ENCODE assay signal across 26 cellular contexts in genomic region chr2:25127631-25128030, GRCh38. TPM values are rescaled to one million over a fixed set of nuclear protein-coding genes. Genes with fewer than 3 reads are reported as not detected.
DNase-seq lines count a peak whose midpoint lies in the region; ATAC-seq and TF ChIP-seq lines count a peak whose summit lies in the region.
"Had no signal": no experiment of that assay in that cellular context is flagged by ENCODE, and none has a peak within 500 bp of the region (broad histone marks: within the 10 kb centered on the region; RNA-seq: fewer than 3 reads in every experiment).

No MANE protein-coding gene starts in this region.

- WGBS in GM23248 (ENCODE audit: low coverage in 1 of 2, low lambda C conversion rate in 2 of 2, missing lambda C conversion rate in 2 of 2), 2 experiments, result 28 to 32% methylated on average over 5 of the region's 5 CpGs
- no CpG with 5 or more reads among the region's 5 CpGs for WGBS in neuronal stem cell (ENCODE audit: extremely low coverage in 2 of 2, insufficient read length in 2 of 2, insufficient replicate concordance in 1 of 2), 2 donors

- H3K23ac ChIP-seq in neuronal stem cell (ENCODE audit: low read depth, low read length, poor library complexity), result no peak overlapping the region

- no peak overlapping the region for H2BK120ac ChIP-seq in neuronal stem cell (ENCODE audit: low read depth, low read length)

- H3K36me3 ChIP-seq in GM23248 (ENCODE audit: low read depth) (no peaks in the 10 kb centered on the region), neuronal stem cell (replicated peaks in 1 of 2; ENCODE audit: control insufficient read depth in 2 of 2, insufficient read depth in 2 of 2, low read length in 2 of 2) (peaks cover 17 to 30% of the 10 kb centered on the region in 2 donors)
- H3K36me3 ChIP-seq: adrenal gland, HAP-1, lower lobe of right lung, neural progenitor cell, tibial artery had no signal

- POLR2A ChIA-PET in AG04450 (lab: Yijun Ruan, JAX), result interaction anchor here (1.0 kb wide), 1 partner anchor 152 kb away, joined by 3 read pairs; no protein-coding TSS in a partner anchor

- H4K91ac ChIP-seq in neuronal stem cell (ENCODE audit: low read depth, low read length, poor library complexity), result no peak overlapping the region

- H3K4ac ChIP-seq in neuronal stem cell (ENCODE audit: low read length), result no peak overlapping the region

- H3K27ac ChIP-seq in AG04450 (ENCODE audit: low read depth, low read length) (peak overlapping the region; percentile 21), GM23248 (no peak overlapping the region), dorsolateral prefrontal cortex (peak overlapping the region in 38 of 59 donors; percentile 1 to 81 (median 33)), neuronal stem cell (replicated peaks; ENCODE audit: low read length) (peak overlapping the region; percentile 28)
- H3K27ac ChIP-seq: adrenal gland, C4-2B, lower lobe of right lung, neural progenitor cell, tibial artery had no signal

- H2AFZ ChIP-seq in GM23248, result 0 out of 2 replicates have a peak overlapping the region, but pooled peaks have one; percentile 6
- no peak overlapping the region for H2AFZ ChIP-seq in neuronal stem cell (ENCODE audit: low read length)
- H2AFZ ChIP-seq: neural progenitor cell had no signal

- H3F3A ChIP-seq in GM23248 (ENCODE audit: insufficient read depth), result no peaks in the 10 kb centered on the region

- no peaks in the 10 kb centered on the region for H4K20me1 ChIP-seq in GM23248 (ENCODE audit: insufficient read depth)

- H3K9me3 ChIP-seq in AG04450 (ENCODE audit: control insufficient read depth, insufficient read depth, low read length) (no peaks in the 10 kb centered on the region; the same call in 1 of the 2 replicates), GM23248 (ENCODE audit: low read depth) (no peaks in the 10 kb centered on the region), neuronal stem cell (replicated peaks in 1 of 2; ENCODE audit: control insufficient read depth in 2 of 2, insufficient read depth in 1 of 2, low read depth in 1 of 2, low read length in 2 of 2) (no peaks in the 10 kb centered on the region)
- H3K9me3 ChIP-seq: adrenal gland, HAP-1, lower lobe of right lung, tibial artery had no signal

- ATAC-seq in GM21447 (IDR thresholded peaks at IDR 0.05; ENCODE audit: unreplicated experiment) (no peak), GM18873 (IDR thresholded peaks at IDR 0.05; ENCODE audit: low FRiP score, unreplicated experiment) (no peak)
- ATAC-seq: lower lobe of right lung had no signal

- CTCF ChIA-PET in AG04450 (lab: Charles Lee), result interaction anchor here (0.7 to 7.7 kb wide), 5 partner anchors 68 to 718 kb away, joined by 3 to 229 read pairs (median 13); no protein-coding TSS in a partner anchor

- H3K9ac ChIP-seq in GM23248 (no peak overlapping the region), neuronal stem cell (ENCODE audit: low read depth, low read length, poor library complexity) (no peak overlapping the region)
- H3K9ac ChIP-seq: neural progenitor cell had no signal

- no peak overlapping the region for H3K14ac ChIP-seq in neuronal stem cell (ENCODE audit: low read length)

- H3K79me1 ChIP-seq in neuronal stem cell (ENCODE audit: low read depth, low read length), result no peaks in the 10 kb centered on the region

- no peak overlapping the region for H3K4me2 ChIP-seq in GM23248 (ENCODE audit: unreplicated experiment)
- H3K4me2 ChIP-seq in neuronal stem cell (ENCODE audit: insufficient read depth, low read length, poor library complexity, severe bottlenecking), result no peak overlapping the region
- H3K4me2 ChIP-seq: neural progenitor cell had no signal

- intact Hi-C loops in dorsolateral prefrontal cortex (cut with DNase I), result loop anchor here (5.0 to 10.0 kb wide), 5 partner anchors 60 to 300 kb away; partner anchors contain the start of gene EFR3B (in 1 of the 2)

- H3K9me2 ChIP-seq in GM23248 (ENCODE audit: insufficient read depth), result no peaks in the 10 kb centered on the region

- peak overlapping the region; percentile 59 for H2AK5ac ChIP-seq in neuronal stem cell (ENCODE audit: low read depth, low read length)

- H3K4me3 ChIP-seq in AG04450 (ENCODE audit: low read depth, low read length) (no peak overlapping the region), GM23248 (no peak overlapping the region), dorsolateral prefrontal cortex (no peak overlapping the region), neuronal stem cell (ENCODE audit: low read length in 2 of 2) (no peak overlapping the region)
- H3K4me3 ChIP-seq: adrenal gland, HAP-1, lower lobe of right lung, neural progenitor cell, tibial artery had no signal

- no peak overlapping the region for H4K8ac ChIP-seq in neuronal stem cell (ENCODE audit: low read depth, low read length)

- in situ Hi-C loops in GM23248 (cut with MboI), result loop anchor here (5.0 to 25.0 kb wide), 2 partner anchors 150 to 290 kb away; no protein-coding TSS in a partner anchor

- H3K79me2 ChIP-seq in GM23248 (ENCODE audit: insufficient read depth), result no peaks in the 10 kb centered on the region

- H3K27me3 ChIP-seq in AG04450 (ENCODE audit: control insufficient read depth, insufficient read depth, low read length), result peaks cover 15% of the 10 kb centered on the region
- H3K27me3 ChIP-seq in GM23248 (replicated peaks; ENCODE audit: insufficient read depth), result no peaks in the 10 kb centered on the region
- H3K27me3 ChIP-seq in dorsolateral prefrontal cortex, result no peaks in the 10 kb centered on the region
- H3K27me3 ChIP-seq in neuronal stem cell (ENCODE audit: control insufficient read depth in 3 of 3, insufficient read depth in 3 of 3, low read depth in 1 of 3, low read length in 3 of 3), result no peaks in the 10 kb centered on the region

- H2BK5ac ChIP-seq in neuronal stem cell (ENCODE audit: low read length), result no peak overlapping the region

- peak; percentile 20 for DNase-seq in AG04450 (ENCODE audit: low read depth, low spot score)
- peak; percentile 88 for DNase-seq in GM23248
- peak in 1 of 10 donors; percentile 54 for DNase-seq in dorsolateral prefrontal cortex
- no peak for DNase-seq in neuronal stem cell (ENCODE audit: low spot score)
- DNase-seq in NCI-H146 treated with DMSO at 0.1 percent for 48 hours (lab: John Stamatoyannopoulos, UW; ENCODE audit: unreplicated experiment), result no peak
- no peak for DNase-seq in hepatic stellate cell (ENCODE audit: low spot score)
- DNase-seq: activated B cell treated with CpG ODN at 0.5 μM for 24 hours; activated CD4-positive, alpha-beta T cell treated with anti-CD3 and anti-CD28 coated beads, Interleukin-2, amount 50 U/mL, for 4 hours; activated CD8-positive, alpha-beta memory T cell treated with anti-CD3 and anti-CD28 coated beads, Interleukin-2, amount 50 U/mL, for 48 hours; activated effector memory CD4-positive, alpha-beta T cell treated with anti-CD3 and anti-CD28 coated beads, Interleukin-2, amount 50 U/mL, for 16 hours; adrenal gland; lower lobe of right lung; MV-4-11; NCI-H187 treated with DMSO at 0.1 percent for 48 hours; NCI-H748 treated with DMSO at 0.1 percent for 48 hours; stimulated activated CD4-positive, alpha-beta T cell treated with anti-CD3 and anti-CD28 coated beads, Interleukin-4, amount 100 ng/mL, for 24 hours; stimulated activated naive CD4-positive, alpha-beta T cell treated with Interleukin-2 at 50 U/mL for 16 hours; T1000; tibial artery had no signal

- no peak overlapping the region for H2BK15ac ChIP-seq in neuronal stem cell (ENCODE audit: low read length)

- H3K4me1 ChIP-seq in GM23248 (ENCODE audit: insufficient read depth), result peaks cover 10% of the 10 kb centered on the region
- peaks cover 2 to 15% of the 10 kb centered on the region in 2 donors for H3K4me1 ChIP-seq in neuronal stem cell (ENCODE audit: control insufficient read depth in 2 of 2, insufficient read depth in 1 of 2, low read depth in 1 of 2, low read length in 2 of 2)
- H3K4me1 ChIP-seq: adrenal gland had no signal

- no peak overlapping the region for H3K18ac ChIP-seq in neuronal stem cell (ENCODE audit: low read length)

- no peak for TF ChIP-seq CTCF in AG04450 (IDR thresholded peaks at IDR 0.05; ENCODE audit: low read depth, low read length)
- TF ChIP-seq CTCF in dorsolateral prefrontal cortex (IDR thresholded peaks at IDR 0.05 in 54 of 56, conservative IDR thresholded peaks at IDR 0.05 in 2 of 56; ENCODE audit: low read depth in 1 of 56, partially characterized antibody in 56 of 56), result no peak

- no peak overlapping the region for H2BK12ac ChIP-seq in neuronal stem cell (ENCODE audit: low read length)

RNA-seq across cellular contexts. Expression of gene POMC, which starts 40.7 kb away (rescaled TPM):
- polyA plus RNA-seq in AG04450 (2011; rRNA removed) (not detected in 2 replicates), GM23248 (2016; fragmentation: Nextera tagmentation; extraction: Ambion mirVana) (3.3 and 3.6 TPM in 2 replicates)
- not detected in 2 replicates for polyA minus RNA-seq in AG04450 (2011; rRNA and poly(A)+ RNA removed)
- total RNA-seq in GM23248 (2014; rRNA removed; shearing (Covaris generic)), result 2.5 and 5.8 TPM in 2 replicates
- total RNA-seq in dorsolateral prefrontal cortex, result 1 to 10 TPM in 55 of 120 experiments, under 1 TPM in 47, not detected in 18; 0.39 to 5.2 (median 1.1) TPM
- 0.81 TPM for polyA plus RNA-seq in neuronal stem cell (2013, experiment 1 of 2)
- polyA plus RNA-seq in neuronal stem cell (2013, experiment 2 of 2), result 0.64 TPM
- total RNA-seq: HT1080, OCI-LY7 had no signal

Comparison
In these comparisons a context has a peak if more than half of its experiments do, and no peak if none do; other contexts are left out.
1. DNase-seq: peak in AG04450 (single experiment) and GM23248 (single experiment); none in neuronal stem cell (single experiment), NCI-H146 treated with DMSO at 0.1 percent for 48 hours (single experiment) and hepatic stellate cell (single experiment).